Comparison of ENCODE assay signal across 8 cellular contexts in the genomic region with DNA sequence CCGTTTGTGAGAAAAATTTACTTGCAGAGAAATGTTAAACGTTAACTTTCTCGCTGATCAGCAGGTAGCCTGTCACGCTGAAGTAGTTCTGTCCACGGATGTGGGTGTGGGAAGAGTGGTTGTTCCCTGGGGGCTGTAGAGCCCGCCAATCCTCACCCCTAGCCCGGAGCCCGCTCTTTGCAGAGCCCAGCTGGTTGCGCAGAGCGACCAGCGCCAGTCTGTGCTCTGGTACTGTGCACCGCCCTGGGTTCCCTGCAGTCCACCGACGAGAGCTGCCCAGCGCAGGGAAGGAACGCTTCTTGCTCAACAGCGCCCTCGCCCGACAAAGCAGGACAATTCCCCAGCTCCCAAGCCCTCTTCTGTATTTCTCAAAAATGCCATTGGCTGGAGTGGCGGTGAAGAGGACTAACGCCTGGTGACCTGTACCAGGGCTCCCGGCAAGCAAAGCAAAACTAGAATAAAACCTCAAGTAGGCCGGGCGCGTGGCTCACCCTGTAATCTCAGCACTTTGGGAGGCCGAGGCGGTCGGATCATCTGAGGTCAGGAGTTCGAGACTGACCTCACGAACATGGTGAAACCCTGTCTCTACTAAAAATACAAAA. TPM values are rescaled to one million over a fixed set of nuclear protein-coding genes. Genes with fewer than 3 reads are reported as not detected.
DNase-seq lines count a peak whose midpoint lies in the region; ATAC-seq, FAIRE-seq and TF ChIP-seq lines count a peak whose summit lies in the region.

No MANE protein-coding gene starts in this region.

- no peaks in the 10 kb centered on the region for H4K20me1 ChIP-seq in astrocyte (ENCODE audit: insufficient read depth, low read length)

- peak overlapping the region; percentile 78 for H3K4me3 Mint-ChIP-seq in T-helper 2 cell treated with Interferon-gamma antibody and Interleukin-4, amounts not matched to agents 5 μg/mL and 100 μg/mL, for 36 hours
- H3K4me3 Mint-ChIP-seq in astrocyte (ENCODE audit: unreplicated experiment), result peak overlapping the region; percentile 67

- no peaks in the 10 kb centered on the region for H3K9me3 Mint-ChIP-seq in T-helper 2 cell treated with Interferon-gamma antibody and Interleukin-4, amounts not matched to agents 5 μg/mL and 100 μg/mL, for 36 hours
- no peaks in the 10 kb centered on the region for H3K9me3 Mint-ChIP-seq in astrocyte (ENCODE audit: unreplicated experiment)

- no peak overlapping the region for H3K27ac ChIP-seq in astrocyte (ENCODE audit: low read depth, low read length)

- H3K9ac ChIP-seq in astrocyte (ENCODE audit: low read length), result no peak overlapping the region

- H3K4me2 ChIP-seq in astrocyte (ENCODE audit: low read length), result peak overlapping the region; percentile 73

- intact Hi-C loops in sciatic nerve (cut with DNase I), result no loop called here

- peak; percentile 66 for TF ChIP-seq CTCF in astrocyte (IDR thresholded peaks at IDR 0.05; ENCODE audit: insufficient read depth, low read depth, low read length)

- H3K27me3 ChIP-seq in astrocyte (ENCODE audit: insufficient read depth, low read length), result peaks cover 15% of the 10 kb centered on the region

- peak; percentile 82 for ATAC-seq in HG02938 (IDR thresholded peaks at IDR 0.05; ENCODE audit: unreplicated experiment)
- peak; percentile 97 for ATAC-seq in sciatic nerve
- no peak for ATAC-seq in GM21360 (IDR thresholded peaks at IDR 0.05; ENCODE audit: unreplicated experiment)

- H3K79me2 ChIP-seq in astrocyte (ENCODE audit: insufficient read depth, low read length), result no peaks in the 10 kb centered on the region

- no peaks in the 10 kb centered on the region for H3K36me3 Mint-ChIP-seq in T-helper 2 cell treated with Interferon-gamma antibody and Interleukin-4, amounts not matched to agents 5 μg/mL and 100 μg/mL, for 36 hours (ENCODE audit: low read depth)
- H3K36me3 Mint-ChIP-seq in astrocyte (ENCODE audit: low read depth, unreplicated experiment), result no peaks in the 10 kb centered on the region

- no peak for TF ChIP-seq POLR2A in GM12892 (IDR thresholded peaks at IDR 0.05; ENCODE audit: low read depth, low read length)

- FAIRE-seq in GM12892 (lab: Jason Lieb, UNC) (peak; percentile 87), astrocyte (lab: Jason Lieb, UNC) (no peak)

- DNase-seq in GM12892 (ENCODE audit: insufficient read length) (peak; percentile 72), NCI-H1694 treated with DMSO at 0.1 percent for 48 hours (lab: John Stamatoyannopoulos, UW) (peak; percentile 96), astrocyte (ENCODE audit: low read depth) (peak; percentile 68), hepatic stellate cell (ENCODE audit: low spot score) (peak; percentile 89), sciatic nerve (ENCODE audit: low spot score) (peak; percentile 90)
- DNase-seq in T-helper 2 cell treated with Interferon-gamma antibody and Interleukin-4, amounts not matched to agents 5 μg/mL and 100 μg/mL, for 36 hours (ENCODE audit: low spot score), result peak; percentile 73

- peaks cover 51% of the 10 kb centered on the region for H3K27me3 Mint-ChIP-seq in T-helper 2 cell treated with Interferon-gamma antibody and Interleukin-4, amounts not matched to agents 5 μg/mL and 100 μg/mL, for 36 hours (ENCODE audit: low read depth)
- peaks cover 21% of the 10 kb centered on the region for H3K27me3 Mint-ChIP-seq in astrocyte (ENCODE audit: low read depth, unreplicated experiment)

- peaks cover 15% of the 10 kb centered on the region for H3K4me1 Mint-ChIP-seq in T-helper 2 cell treated with Interferon-gamma antibody and Interleukin-4, amounts not matched to agents 5 μg/mL and 100 μg/mL, for 36 hours (ENCODE audit: low read depth)
- no peaks in the 10 kb centered on the region for H3K4me1 Mint-ChIP-seq in astrocyte (ENCODE audit: low read depth, unreplicated experiment)

- H3K4me3 ChIP-seq in astrocyte (ENCODE audit: insufficient read depth, low read depth, low read length), result peak overlapping the region; percentile 37

- no peaks in the 10 kb centered on the region for H3K4me1 ChIP-seq in astrocyte (ENCODE audit: insufficient read depth, low read length)

- H3K9me3 ChIP-seq in astrocyte (ENCODE audit: insufficient read depth, low read depth, low read length), result no peaks in the 10 kb centered on the region

- no peak overlapping the region for H3K27ac Mint-ChIP-seq in T-helper 2 cell treated with Interferon-gamma antibody and Interleukin-4, amounts not matched to agents 5 μg/mL and 100 μg/mL, for 36 hours
- H3K27ac Mint-ChIP-seq in astrocyte (ENCODE audit: unreplicated experiment), result peak overlapping the region; percentile 12

- H3K36me3 ChIP-seq in astrocyte (ENCODE audit: insufficient read depth, low read length), result no peaks in the 10 kb centered on the region

- H2AFZ ChIP-seq in astrocyte (ENCODE audit: low read depth, low read length), result peak overlapping the region; percentile 53

RNA-seq across cellular contexts. Expression of a gene that starts 3.3 kb away (rescaled TPM):
- polyA plus RNA-seq in GM12892 (2012; ENCODE audit: missing spikeins), result not detected
- total RNA-seq in astrocyte (not detected in 2 replicates), sciatic nerve (not detected)

RNA-seq across cellular contexts. Expression of a gene that starts 43.4 kb away (rescaled TPM):
- 7.0 TPM for polyA plus RNA-seq in GM12892 (2012; ENCODE audit: missing spikeins)
- total RNA-seq in astrocyte, result 20.9 and 24.3 TPM in 2 replicates
- total RNA-seq in sciatic nerve, result 15.0 TPM
